In the genomic region with DNA sequence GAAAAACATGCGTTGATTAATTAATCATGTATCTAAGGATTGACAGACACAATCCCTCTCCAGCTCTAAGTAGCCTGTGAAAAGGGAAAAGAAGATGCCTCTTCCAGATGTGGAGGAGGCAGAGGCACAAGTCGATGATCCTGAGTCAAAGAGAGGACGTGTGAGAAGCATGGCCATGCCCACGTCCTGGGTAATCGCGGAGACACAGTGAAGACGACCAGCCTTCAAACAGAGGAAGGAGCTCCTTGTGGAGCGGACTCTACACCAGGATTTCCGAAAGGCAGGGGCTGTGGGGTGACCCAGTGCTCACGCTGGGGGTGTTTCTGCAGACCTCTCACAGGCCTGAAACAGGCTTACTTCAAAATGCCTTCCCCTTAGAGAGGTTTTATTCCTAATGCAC, we compare ENCODE assay signal across 22 cellular contexts.
A peak's percentile ranks its signal among the peaks of the same experiment; 100 is the strongest.
DNase-seq lines count a peak whose midpoint lies in the region; ATAC-seq and TF ChIP-seq lines count a peak whose summit lies in the region.
"Had no signal": no experiment of that assay in that cellular context is flagged by ENCODE, and none has a peak within 500 bp of the region (broad histone marks: within the 10 kb centered on the region; RNA-seq: fewer than 3 reads in every experiment).

No MANE protein-coding gene starts in this region.

- no peak for ATAC-seq in psoas muscle
- ATAC-seq: activated T-cell treated with anti-CD3 and anti-CD28 coated beads, Interleukin-2, amount 50 U/mL, for 4 hours; HepG2 had no signal

- TF ChIP-seq POLR2A in esophagus squamous epithelium (IDR thresholded peaks at IDR 0.05) (no peak), tibial nerve (IDR thresholded peaks at IDR 0.05) (no peak)

- H3K9me3 ChIP-seq in ascending aorta (no peaks in the 10 kb centered on the region), esophagus squamous epithelium (no peaks in the 10 kb centered on the region), psoas muscle (no peaks in the 10 kb centered on the region), tibial nerve (no peaks in the 10 kb centered on the region), colonic mucosa (no peaks in the 10 kb centered on the region)

- intact Hi-C loops in ascending aorta (cut with DNase I) (no loop called here), esophagus squamous epithelium (cut with DNase I) (no loop called here), psoas muscle (cut with DNase I) (no loop called here), colonic mucosa (cut with DNase I) (no loop called here)

- peak overlapping the region; percentile 71 to 91 for H3K27ac ChIP-seq in ascending aorta
- peak overlapping the region; percentile 32 to 82 (median 64) for H3K27ac ChIP-seq in esophagus squamous epithelium
- peak overlapping the region; percentile 4 for H3K27ac ChIP-seq in psoas muscle
- peak overlapping the region; percentile 8 to 83 (median 44) for H3K27ac ChIP-seq in tibial nerve
- no peak overlapping the region for H3K27ac ChIP-seq in colonic mucosa
- H3K27ac ChIP-seq: HL-60, parathyroid adenoma had no signal

- H3K36me3 ChIP-seq in ascending aorta (peaks cover 7 to 9% of the 10 kb centered on the region in 2 donors), esophagus squamous epithelium (no peaks in the 10 kb centered on the region), psoas muscle (ENCODE audit: insufficient read depth in 1 of 2, low read depth in 1 of 2) (no peaks in the 10 kb centered on the region), tibial nerve (peaks cover 0 to 23% (median 0%) of the 10 kb centered on the region in 3 donors), colonic mucosa (no peaks in the 10 kb centered on the region)

- H3K4me1 ChIP-seq in ascending aorta = peaks cover 28 to 61% of the 10 kb centered on the region in 2 donors
- peaks cover 0 to 67% (median 37%) of the 10 kb centered on the region in 3 donors for H3K4me1 ChIP-seq in esophagus squamous epithelium
- peaks cover 26% of the 10 kb centered on the region for H3K4me1 ChIP-seq in psoas muscle
- H3K4me1 ChIP-seq in tibial nerve = peaks cover 0 to 69% (median 25%) of the 10 kb centered on the region in 4 donors
- H3K4me1 ChIP-seq in colonic mucosa = no peaks in the 10 kb centered on the region
- H3K4me1 ChIP-seq: parathyroid adenoma had no signal

- TF ChIP-seq EP300 in tibial nerve (IDR thresholded peaks at IDR 0.05) = no peak

- peak in 1 of 2 donors; percentile 60 for DNase-seq in ascending aorta (ENCODE audit: low spot score in 2 of 2)
- no peak for DNase-seq in esophagus squamous epithelium (lab: John Stamatoyannopoulos, UW)
- peak in 1 of 2 donors; percentile 20 for DNase-seq in psoas muscle
- no peak for DNase-seq in tibial nerve (ENCODE audit: low spot score in 2 of 2)
- no peak for DNase-seq in ureter (ENCODE audit: low spot score)
- DNase-seq in germinal center (ENCODE audit: low spot score) = no peak
- no peak for DNase-seq in colonic mucosa
- DNase-seq: activated CD4-positive, CD25-positive, alpha-beta regulatory T cell treated with anti-CD3 and anti-CD28 coated beads, Interleukin-2, amount 50 U/mL, for 72 hours; activated naive CD4-positive, alpha-beta T cell treated with Interleukin-2 at 50 U/mL for 16 hours; activated T-cell treated with anti-CD3 and anti-CD28 coated beads, Interleukin-2, amount 50 U/mL, for 4 hours; amygdala; CD4-positive, CD25-positive, alpha-beta regulatory T cell; central memory CD4-positive, alpha-beta T cell; DMS 273 treated with DMSO at 0.1 percent for 48 hours; NCI-H1105; NCI-H2029; OCI-M1; SHP77; stimulated activated naive CD4-positive, alpha-beta T cell had no signal

- H3K4me3 ChIP-seq in ascending aorta (peak overlapping the region in 1 of 2 donors; percentile 4), esophagus squamous epithelium (no peak overlapping the region), psoas muscle (no peak overlapping the region), tibial nerve (no peak overlapping the region), colonic mucosa (no peak overlapping the region)

- TF ChIP-seq CTCF in ascending aorta (IDR thresholded peaks at IDR 0.05) (no peak), esophagus squamous epithelium (IDR thresholded peaks at IDR 0.05) (no peak), psoas muscle (IDR thresholded peaks at IDR 0.05) (no peak), tibial nerve (IDR thresholded peaks at IDR 0.05) (no peak), colonic mucosa (IDR thresholded peaks at IDR 0.05) (no peak)

- 68 to 80% methylated on average over 7 to 9 of the region's 10 CpGs for WGBS in esophagus squamous epithelium, 2 donors
- WGBS in psoas muscle, 3 donors = 65 to 80% (median 77%) methylated on average over 10 of the region's 10 CpGs
- WGBS in tibial nerve, 2 donors = 83 to 91% methylated on average over 10 of the region's 10 CpGs

- H3K27me3 ChIP-seq in ascending aorta (no peaks in the 10 kb centered on the region), esophagus squamous epithelium (no peaks in the 10 kb centered on the region), psoas muscle (ENCODE audit: insufficient read depth in 3 of 3, low read length in 2 of 3) (peaks cover 0 to 30% (median 0%) of the 10 kb centered on the region in 3 donors), tibial nerve (no peaks in the 10 kb centered on the region), colonic mucosa (no peaks in the 10 kb centered on the region)

- H3K9ac ChIP-seq in colonic mucosa (ENCODE audit: low read depth in 2 of 2, low read length in 2 of 2) = no peak overlapping the region
- H3K9ac ChIP-seq: parathyroid adenoma had no signal
